10 cellular contexts compared by ENCODE assay signal in the genomic region with DNA sequence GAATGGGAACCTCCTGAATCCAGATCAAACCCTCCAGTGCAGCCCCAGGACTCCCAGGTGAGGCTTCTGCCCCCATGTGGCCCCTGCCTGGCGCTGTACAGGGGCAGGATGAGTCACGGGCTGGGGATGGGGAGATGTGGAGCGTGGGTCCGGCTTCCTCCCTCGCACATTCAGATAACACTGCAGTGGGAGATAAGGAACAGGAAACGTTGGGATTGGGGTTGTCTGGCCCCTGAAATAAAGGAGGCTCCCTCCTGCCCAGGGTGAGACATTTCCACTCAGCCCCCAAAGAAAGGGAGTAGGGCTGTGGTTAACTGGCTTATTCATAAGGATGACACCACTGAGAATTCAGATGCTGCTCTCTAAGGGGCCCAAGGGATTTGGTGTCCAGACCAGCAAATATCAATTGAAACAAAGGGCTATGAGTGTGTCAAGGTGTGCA. TPM values are rescaled to one million over a fixed set of nuclear protein-coding genes. Genes with fewer than 3 reads are reported as not detected.
DNase-seq lines count a peak whose midpoint lies in the region; ATAC-seq, FAIRE-seq and TF ChIP-seq lines count a peak whose summit lies in the region.
"Had no signal": no experiment of that assay in that cellular context is flagged by ENCODE, and none has a peak within 500 bp of the region (broad histone marks: within the 10 kb centered on the region; RNA-seq: fewer than 3 reads in every experiment).

No MANE protein-coding gene starts in this region.

- peaks cover 17% of the 10 kb centered on the region for H3K27me3 Mint-ChIP-seq in Caco-2 (ENCODE audit: insufficient read depth, unreplicated experiment)

- H3K36me3 ChIP-seq in A673 (ENCODE audit: insufficient read depth, low read length, poor library complexity, severe bottlenecking) (peaks cover 67% of the 10 kb centered on the region), Caco-2 (ENCODE audit: control insufficient read depth, insufficient read depth, low read length) (no peaks in the 10 kb centered on the region)

- DNase-seq in A673 (ENCODE audit: low spot score) (no peak), GM13977 (ENCODE audit: low spot score) (no peak), RPMI7951 (ENCODE audit: low read depth) (peak; percentile 37), foreskin keratinocyte (peak in 1 of 2 donors; percentile 73), H54 (ENCODE audit: insufficient read length, low spot score) (no peak), Caco-2 (no peak)
- DNase-seq: activated CD4-positive, alpha-beta T cell treated with anti-CD3 and anti-CD28 coated beads for 4 hours; NCI-H187 treated with DMSO at 0.1 percent for 48 hours had no signal

- peaks cover 5% of the 10 kb centered on the region for H3K36me3 Mint-ChIP-seq in Caco-2 (ENCODE audit: insufficient read depth, unreplicated experiment)

- TF ChIP-seq CTCF in A673 (conservative IDR thresholded peaks at IDR 0.05; ENCODE audit: low read depth, low read length) (0 out of 2 replicates have a peak, but pooled peaks have one; percentile 22), GM13977 (IDR thresholded peaks at IDR 0.05; ENCODE audit: extremely low read depth, insufficient read depth, missing control alignments) (peak; percentile 53), foreskin keratinocyte (conservative IDR thresholded peaks at IDR 0.05) (peak; percentile 62), Caco-2 (IDR thresholded peaks at IDR 0.05; ENCODE audit: insufficient read depth in 1 of 2, low read depth in 1 of 2, low read length in 1 of 2, severe bottlenecking in 1 of 2, unreplicated experiment in 1 of 2) (peak in 1 of 2 experiments; percentile 28)

- POLR2A ChIA-PET in A673 (lab: Charles Lee; ENCODE audit: low non-redundant PET) (interaction anchor here (0.6 kb wide), 1 partner anchor 46 kb away, joined by 4 read pairs; no protein-coding TSS in a partner anchor), Caco-2 (lab: Charles Lee) (no interaction called here)

- BruUV-seq in A673 (replicated peaks; lab: Mats Ljungman, UMichigan) (no TSS peak), Caco-2 (replicated peaks; lab: Mats Ljungman, UMichigan) (no TSS peak)

- no peak for FAIRE-seq in H54 (lab: Jason Lieb, UNC)

- H3K9me3 ChIP-seq in A673 (ENCODE audit: low read depth, low read length, poor library complexity, severe bottlenecking): no peaks in the 10 kb centered on the region
- no peaks in the 10 kb centered on the region for H3K9me3 ChIP-seq in Caco-2

- H3K4me3 ChIP-seq in A673 (ENCODE audit: low read depth, low read length, poor library complexity, severe bottlenecking) (no peak overlapping the region), Caco-2 (ENCODE audit: low read depth, low read length) (no peak overlapping the region)

- H3K27ac Mint-ChIP-seq in Caco-2 (ENCODE audit: unreplicated experiment): no peak overlapping the region

- H3K4me3 Mint-ChIP-seq in Caco-2 (ENCODE audit: unreplicated experiment): no peak overlapping the region

- H3K27ac ChIP-seq in A673 (ENCODE audit: low read depth, low read length, poor library complexity, severe bottlenecking): peak overlapping the region; percentile 56
- H3K27ac ChIP-seq in foreskin keratinocyte: no peak overlapping the region

- H3K4me1 Mint-ChIP-seq in Caco-2 (ENCODE audit: low read depth, unreplicated experiment): no peaks in the 10 kb centered on the region

- ATAC-seq in foreskin keratinocyte: peak; percentile 51
- no peak for ATAC-seq in HG03460 (IDR thresholded peaks at IDR 0.05; ENCODE audit: unreplicated experiment)
- ATAC-seq in HG02763 (IDR thresholded peaks at IDR 0.05; ENCODE audit: unreplicated experiment): no peak

- no peaks in the 10 kb centered on the region for H3K27me3 ChIP-seq in A673 (replicated peaks; ENCODE audit: insufficient read depth, low read depth, low read length, poor library complexity)
- H3K27me3 ChIP-seq in foreskin keratinocyte: no peaks in the 10 kb centered on the region
- no peaks in the 10 kb centered on the region for H3K27me3 ChIP-seq in Caco-2 (replicated peaks; ENCODE audit: control insufficient read depth, insufficient read depth, low read length)

- CTCF ChIA-PET in A673 (lab: Charles Lee) (interaction anchor here (0.8 to 4.3 kb wide), 2 partner anchors 10 to 146 kb away, joined by 4 to 50 read pairs; no protein-coding TSS in a partner anchor), Caco-2 (lab: Charles Lee) (interaction anchor here (0.6 to 4.5 kb wide), 2 partner anchors 145 to 986 kb away, joined by 3 to 70 read pairs; no protein-coding TSS in a partner anchor)

- H3K4me1 ChIP-seq in A673 (ENCODE audit: insufficient read depth, low read length, poor library complexity, severe bottlenecking) (peaks cover 12% of the 10 kb centered on the region), foreskin keratinocyte (peaks cover 16% of the 10 kb centered on the region), Caco-2 (no peaks in the 10 kb centered on the region)

- no peaks in the 10 kb centered on the region for H3K9me3 Mint-ChIP-seq in Caco-2 (ENCODE audit: unreplicated experiment)

- no peak for TF ChIP-seq POLR2A in H54 (IDR thresholded peaks at IDR 0.05; ENCODE audit: low read depth, low read length)

- intact Hi-C loops in A673 (cut with micrococcal nuclease; ENCODE audit: unreplicated experiment): loop anchor here (5.0 kb wide), 2 partner anchors 67 to 257 kb away; no protein-coding TSS in a partner anchor
- intact Hi-C loops in Caco-2 (cut with micrococcal nuclease; ENCODE audit: unreplicated experiment): loop anchor here (10.0 kb wide), 1 partner anchor 250 kb away; a partner anchor contains a TSS

- in situ Hi-C loops in GM13977 (cut with MboI; ENCODE audit: low pct_unique_long_range_greater_than_20kb, low sequenced_read_pairs, unreplicated experiment): loop anchor here (5.0 kb wide), 1 partner anchor 157 kb away; no protein-coding TSS in a partner anchor

RNA-seq across cellular contexts. Expression of a gene that starts 30.7 kb away (rescaled TPM):
- total RNA-seq in A673 (2021) (5.4 and 7.1 TPM in 2 replicates), foreskin keratinocyte (0.20 and 0.28 TPM in 2 replicates), Caco-2 (2022) (0.20 TPM in 1 of 2 replicates, not detected in the other)
- 22.4 and 25.0 TPM in 2 replicates for total RNA-seq in RPMI7951 (2014; rRNA removed; shearing (Covaris generic))
- polyA plus RNA-seq in foreskin keratinocyte: 0.07 and 0.19 TPM in 2 replicates

RNA-seq across cellular contexts. Expression of a gene that starts 31.4 kb away (rescaled TPM):
- total RNA-seq in A673 (2021) (614 and 767 TPM in 2 replicates), foreskin keratinocyte (33.9 and 46.8 TPM in 2 replicates), Caco-2 (2022) (6.6 and 6.7 TPM in 2 replicates)
- 3.5 and 6.4 TPM in 2 replicates for total RNA-seq in RPMI7951 (2014; rRNA removed; shearing (Covaris generic))
- 41.4 and 55.5 TPM in 2 replicates for polyA plus RNA-seq in foreskin keratinocyte

Comparison
In these comparisons a context has a peak if more than half of its experiments do, and no peak if none do; other contexts are left out.
1. RNA of a gene that starts 31.4 kb away (total RNA-seq): 614 to 767 TPM in A673; 33.9 to 46.8 TPM in foreskin keratinocyte, 6.6 to 6.7 TPM in Caco-2 and 3.5 to 6.4 TPM in RPMI7951; every median in the first group is over 10 times any median in the second.